In the genomic region with DNA sequence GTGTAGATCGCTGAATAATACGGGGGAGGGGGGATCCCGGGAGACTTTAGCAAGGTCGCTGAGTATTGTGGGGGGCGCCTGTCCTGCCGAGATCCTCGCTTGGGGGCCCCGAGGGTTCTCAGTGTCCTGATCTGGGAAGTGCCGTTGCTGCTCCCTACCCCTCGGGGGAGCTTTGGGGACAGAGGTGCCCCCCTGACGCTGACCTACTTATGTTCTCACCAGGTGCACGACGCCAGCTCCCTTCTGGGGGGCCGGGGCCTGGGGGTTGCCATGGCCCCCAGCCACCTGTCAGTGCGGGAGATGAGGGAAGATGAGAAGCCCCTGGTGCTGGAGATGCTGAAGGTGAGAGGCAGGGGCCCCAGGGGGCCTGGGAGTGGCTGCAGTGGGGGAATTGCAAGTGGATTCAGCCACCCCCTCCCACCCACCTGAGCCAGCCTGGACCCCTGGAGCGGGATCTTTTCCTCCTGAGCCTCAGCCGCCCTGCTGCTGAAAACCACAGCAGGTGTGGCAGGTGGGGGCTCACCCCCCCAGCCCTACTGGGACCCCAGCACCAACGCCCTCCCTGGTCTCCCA, we compare ENCODE assay signal across 7 cellular contexts. TPM values are rescaled to one million over a fixed set of nuclear protein-coding genes. Genes with fewer than 3 reads are reported as not detected.
A peak's percentile ranks its signal among the peaks of the same experiment; 100 is the strongest.
DNase-seq lines count a peak whose midpoint lies in the region; TF ChIP-seq lines count a peak whose summit lies in the region.
"Had no signal": no experiment of that assay in that cellular context is flagged by ENCODE, and none has a peak within 500 bp of the region (broad histone marks: within the 10 kb centered on the region; RNA-seq: fewer than 3 reads in every experiment).

No MANE protein-coding gene starts in this region.

- H3K4me3 Mint-ChIP-seq in activated CD4-positive, alpha-beta T cell treated with anti-CD3 and anti-CD28 coated beads, Interleukin-2, amount 10 ng/mL, durations not matched to agents 24 days and 14 days: peak overlapping the region; percentile 82

- H3K9ac ChIP-seq in fibroblast of lung (ENCODE audit: insufficient read depth, low read length): peak overlapping the region; percentile 91

- H3K36me3 ChIP-seq in fibroblast of lung (ENCODE audit: control insufficient read depth, insufficient read depth, low read length) (peaks cover 13% of the 10 kb centered on the region), testis (ENCODE audit: low read depth, missing control alignments) (no peaks in the 10 kb centered on the region)

- H3K36me3 Mint-ChIP-seq in activated CD4-positive, alpha-beta T cell treated with anti-CD3 and anti-CD28 coated beads, Interleukin-2, amount 10 ng/mL, durations not matched to agents 24 days and 14 days (ENCODE audit: low read depth): peaks cover 3% of the 10 kb centered on the region

- WGBS in testis, 2 donors: 21 to 40% methylated on average over 1 to 18 of the region's 18 CpGs

- no peak for TF ChIP-seq POLR2A in testis (IDR thresholded peaks at IDR 0.05)

- H3K27me3 Mint-ChIP-seq in activated CD4-positive, alpha-beta T cell treated with anti-CD3 and anti-CD28 coated beads, Interleukin-2, amount 10 ng/mL, durations not matched to agents 24 days and 14 days: no peaks in the 10 kb centered on the region

- intact Hi-C loops in activated CD4-positive, alpha-beta T cell treated with anti-CD3 and anti-CD28 coated beads, Interleukin-2, amount 10 ng/mL, durations not matched to agents 24 days and 14 days (cut with micrococcal nuclease): loop anchor here (1.0 kb wide), 1 partner anchor 9 kb away; the partner anchor contains the start of gene ZNF628
- intact Hi-C loops in testis (cut with DNase I; ENCODE audit: low total_unique reads): no loop called here

- H3K4me2 ChIP-seq in fibroblast of lung (ENCODE audit: extremely low read depth, insufficient read depth, low read length): peak overlapping the region; percentile 100

- H3K4me3 ChIP-seq in fibroblast of lung (replicated peaks in 1 of 4; ENCODE audit: control extremely low read depth in 1 of 4, insufficient read depth in 1 of 4, low read depth in 3 of 4, low read length in 4 of 4): peak overlapping the region; percentile 64 to 71 (median 68)
- H3K4me3 ChIP-seq in testis: peak overlapping the region; percentile 57 to 74

- H2AFZ ChIP-seq in fibroblast of lung (ENCODE audit: low read length): no peak overlapping the region

- H3K9me3 ChIP-seq in fibroblast of lung (ENCODE audit: control insufficient read depth, insufficient read depth, low read depth, low read length) (no peaks in the 10 kb centered on the region), testis (no peaks in the 10 kb centered on the region)

- peaks cover 9% of the 10 kb centered on the region for H3K79me2 ChIP-seq in fibroblast of lung (ENCODE audit: control insufficient read depth, insufficient read depth, low read length)

- H3K27ac ChIP-seq in fibroblast of lung (ENCODE audit: insufficient read depth, low read length): peak overlapping the region; percentile 96
- peak overlapping the region; percentile 78 to 94 for H3K27ac ChIP-seq in testis

- H4K20me1 ChIP-seq in fibroblast of lung (ENCODE audit: control insufficient read depth, extremely low read depth, insufficient read depth, low read length): no peaks in the 10 kb centered on the region

- no peaks in the 10 kb centered on the region for H3K9me3 Mint-ChIP-seq in activated CD4-positive, alpha-beta T cell treated with anti-CD3 and anti-CD28 coated beads, Interleukin-2, amount 10 ng/mL, durations not matched to agents 24 days and 14 days

- DNase-seq in activated CD4-positive, alpha-beta T cell treated with anti-CD3 and anti-CD28 coated beads, Interleukin-2, amount 10 ng/mL, durations not matched to agents 24 days and 14 days: no peak
- DNase-seq in activated CD4-positive, alpha-beta T cell treated with anti-CD3 and anti-CD28 coated beads, Interleukin-2, amount 50 U/mL, for 48 hours: no peak
- DNase-seq in fibroblast of lung (ENCODE audit: low read depth in 2 of 2) (no peak), testis (no peak), GM13976 (ENCODE audit: low spot score) (no peak)
- DNase-seq in stimulated activated CD4-positive, alpha-beta T cell treated with anti-CD3 and anti-CD28 coated beads, Interleukin-4, amount 100 ng/mL, for 1 hour: no peak

- peak overlapping the region; percentile 79 for H3K27ac Mint-ChIP-seq in activated CD4-positive, alpha-beta T cell treated with anti-CD3 and anti-CD28 coated beads, Interleukin-2, amount 10 ng/mL, durations not matched to agents 24 days and 14 days

- TF ChIP-seq CTCF in fibroblast of lung (conservative IDR thresholded peaks at IDR 0.05 in 1 of 2, IDR thresholded peaks at IDR 0.05 in 1 of 2; ENCODE audit: low read depth in 1 of 2, low read length in 2 of 2) (no peak), testis (IDR thresholded peaks at IDR 0.05) (no peak), GM13976 (IDR thresholded peaks at IDR 0.05; ENCODE audit: borderline replicate concordance, control extremely low read depth, extremely low read depth, insufficient read depth, missing control alignments) (no peak)

- H3K4me1 Mint-ChIP-seq in activated CD4-positive, alpha-beta T cell treated with anti-CD3 and anti-CD28 coated beads, Interleukin-2, amount 10 ng/mL, durations not matched to agents 24 days and 14 days: peaks cover 8% of the 10 kb centered on the region

- in situ Hi-C loops in GM13976 (cut with MboI; ENCODE audit: low sequenced_read_pairs, unreplicated experiment): no loop called here

- H3K27me3 ChIP-seq in fibroblast of lung (ENCODE audit: control insufficient read depth, insufficient read depth, low read length) (no peaks in the 10 kb centered on the region), testis (no peaks in the 10 kb centered on the region)

- H3K4me1 ChIP-seq in fibroblast of lung (ENCODE audit: control insufficient read depth, extremely low read depth, insufficient read depth, low read length): peaks cover 35% of the 10 kb centered on the region
- peaks cover 46% of the 10 kb centered on the region for H3K4me1 ChIP-seq in testis

RNA-seq across cellular contexts. Expression of gene NAT14, which starts 0.5 kb away (rescaled TPM):
- total RNA-seq in activated CD4-positive, alpha-beta T cell treated with anti-CD3 and anti-CD28 coated beads, Interleukin-2, amount 10 ng/mL, durations not matched to agents 24 days and 14 days: 21.7 and 23.4 TPM in 2 replicates
- total RNA-seq in fibroblast of lung (12.1 and 18.2 TPM in 2 replicates), testis (10 to 100 TPM; 12.0 to 16.0 TPM)
- polyA plus RNA-seq in fibroblast of lung (18.3 and 19.3 TPM in 2 replicates), testis (ENCODE audit: insufficient read depth, low read depth, low replicate concordance) (17.3 TPM)
- 36.3 and 47.2 TPM in 2 replicates for polyA plus RNA-seq in fibroblast of lung (2012)
- 15.7 and 40.5 TPM in 2 replicates for polyA minus RNA-seq in fibroblast of lung (ENCODE audit: low replicate concordance)

RNA-seq across cellular contexts. Expression of gene SSC5D, which starts 2.7 kb away (rescaled TPM):
- 0.19 and 0.21 TPM in 2 replicates for total RNA-seq in activated CD4-positive, alpha-beta T cell treated with anti-CD3 and anti-CD28 coated beads, Interleukin-2, amount 10 ng/mL, durations not matched to agents 24 days and 14 days
- total RNA-seq in fibroblast of lung (19.3 and 19.7 TPM in 2 replicates), testis (1 to 10 TPM; 6.4 to 6.9 TPM)
- polyA plus RNA-seq in fibroblast of lung (2.1 and 3.0 TPM in 2 replicates), testis (ENCODE audit: insufficient read depth, low read depth, low replicate concordance) (10.7 TPM)
- 20.2 and 42.7 TPM in 2 replicates for polyA plus RNA-seq in fibroblast of lung (2012)
- polyA minus RNA-seq in fibroblast of lung (ENCODE audit: low replicate concordance): 8.9 and 28.3 TPM in 2 replicates

RNA-seq across cellular contexts. Expression of gene ZNF628, which starts 9.1 kb away (rescaled TPM):
- total RNA-seq in activated CD4-positive, alpha-beta T cell treated with anti-CD3 and anti-CD28 coated beads, Interleukin-2, amount 10 ng/mL, durations not matched to agents 24 days and 14 days: 8.8 and 10.0 TPM in 2 replicates
- total RNA-seq in fibroblast of lung (0.77 and 1.3 TPM in 2 replicates), testis (10 to 100 TPM; 31.3 to 53.7 TPM)
- polyA plus RNA-seq in fibroblast of lung (0.49 and 0.86 TPM in 2 replicates), testis (ENCODE audit: insufficient read depth, low read depth, low replicate concordance) (33.8 TPM)
- polyA plus RNA-seq in fibroblast of lung (2012): 3.0 and 4.4 TPM in 2 replicates
- 1.1 and 1.5 TPM in 2 replicates for polyA minus RNA-seq in fibroblast of lung (ENCODE audit: low replicate concordance)

RNA-seq across cellular contexts. Expression of gene C19orf85, which starts 21.0 kb away (rescaled TPM):
- total RNA-seq in activated CD4-positive, alpha-beta T cell treated with anti-CD3 and anti-CD28 coated beads, Interleukin-2, amount 10 ng/mL, durations not matched to agents 24 days and 14 days: not detected in 2 replicates
- total RNA-seq in fibroblast of lung (not detected in 2 replicates), testis (not detected)
- polyA plus RNA-seq in fibroblast of lung (not detected in 2 replicates), testis (ENCODE audit: insufficient read depth, low read depth, low replicate concordance) (not detected)
- polyA plus RNA-seq in fibroblast of lung (2012): not detected in 2 replicates
- polyA minus RNA-seq in fibroblast of lung (ENCODE audit: low replicate concordance): not detected in 2 replicates
- total RNA-seq: renal cortical epithelial cell had no signal

RNA-seq across cellular contexts. Expression of gene ISOC2, which starts 24.1 kb away (rescaled TPM):
- total RNA-seq in activated CD4-positive, alpha-beta T cell treated with anti-CD3 and anti-CD28 coated beads, Interleukin-2, amount 10 ng/mL, durations not matched to agents 24 days and 14 days: 34.2 and 35.2 TPM in 2 replicates
- total RNA-seq in fibroblast of lung: 34.2 and 35.5 TPM in 2 replicates
- polyA plus RNA-seq in fibroblast of lung: 24.8 and 27.7 TPM in 2 replicates
- polyA plus RNA-seq in fibroblast of lung (2012): 47.5 and 61.6 TPM in 2 replicates
- polyA minus RNA-seq in fibroblast of lung (ENCODE audit: low replicate concordance): 22.3 and 31.8 TPM in 2 replicates
- total RNA-seq in testis: 10 to 100 TPM; 79.1 to 98.5 TPM
- 107 TPM for polyA plus RNA-seq in testis (ENCODE audit: insufficient read depth, low read depth, low replicate concordance)
